Comparison of ENCODE assay signal across 1 cellular context in the genomic region with DNA sequence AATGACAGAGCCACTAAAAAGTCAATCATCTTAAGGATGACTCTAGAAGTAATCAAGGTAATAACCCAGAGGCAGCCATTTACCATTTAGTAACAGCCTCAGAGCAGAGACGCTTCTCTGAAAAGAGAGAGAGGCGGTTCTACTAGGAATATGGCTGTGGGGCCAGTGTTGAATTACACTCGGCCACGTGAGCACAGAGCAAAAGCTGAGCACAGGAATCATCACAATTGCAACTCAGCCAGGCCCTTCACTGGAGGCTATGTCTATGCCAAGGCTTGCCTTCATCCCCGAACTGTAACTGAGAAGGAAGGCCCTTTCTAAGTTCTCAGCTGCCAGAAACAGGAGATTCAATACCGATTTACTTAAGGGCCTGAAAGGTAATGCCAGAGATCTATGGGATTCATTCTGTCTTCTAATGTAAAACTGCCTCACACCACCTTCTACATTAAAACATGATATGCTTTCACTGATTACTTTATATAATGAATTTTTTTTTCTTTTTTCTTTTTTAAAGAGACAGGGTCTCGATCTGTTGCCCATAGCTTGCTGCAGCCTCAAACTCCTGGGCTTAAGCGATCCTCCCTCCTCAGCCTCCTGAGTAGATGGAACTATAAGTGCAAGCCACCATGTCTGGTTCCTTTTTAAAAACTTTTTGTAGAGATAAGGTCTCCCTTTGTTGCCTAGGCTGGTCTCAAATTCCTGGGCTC.
TF ChIP-seq lines count a peak whose summit lies in the region.

No MANE protein-coding gene starts in this region.

TF ChIP-seq in K562, 482 proteins besides CTCF, POLR2A, EP300 and RAD21 (continued from another document and continues in another):
- peak; percentile 84 for TF ChIP-seq ZNF121 (CRISPR knock-in tag; conservative IDR thresholded peaks at IDR 0.05)
- TF ChIP-seq GATA2 (CRISPR knock-in tag; IDR thresholded peaks at IDR 0.05) = no peak
- TF ChIP-seq SRF (CRISPR knock-in tag; IDR thresholded peaks at IDR 0.05) = no peak
- no peak for TF ChIP-seq FOXM1 (IDR thresholded peaks at IDR 0.05; ENCODE audit: low read depth)
- no peak for TF ChIP-seq FOXM1 (CRISPR knock-in tag; IDR thresholded peaks at IDR 0.05; ENCODE audit: low read depth)
- no peak for TF ChIP-seq IRF2 (CRISPR knock-in tag; IDR thresholded peaks at IDR 0.05)
- TF ChIP-seq HDAC3 (IDR thresholded peaks at IDR 0.05; ENCODE audit: borderline replicate concordance, partially characterized antibody) = no peak
- no peak for TF ChIP-seq DDX20 (tag; IDR thresholded peaks at IDR 0.05; ENCODE audit: low read depth)
- no peak for TF ChIP-seq U2AF2 (optimal IDR thresholded peaks at IDR 0.05; ENCODE audit: low read depth, low read length)
- peak; percentile 66; the same call in 1 of the 2 replicates for TF ChIP-seq DMBX1 (CRISPR knock-in tag; IDR thresholded peaks at IDR 0.05; ENCODE audit: borderline replicate concordance)
- TF ChIP-seq ZNF134 (CRISPR knock-in tag; conservative IDR thresholded peaks at IDR 0.05) = no peak
- TF ChIP-seq, protein P1, sequence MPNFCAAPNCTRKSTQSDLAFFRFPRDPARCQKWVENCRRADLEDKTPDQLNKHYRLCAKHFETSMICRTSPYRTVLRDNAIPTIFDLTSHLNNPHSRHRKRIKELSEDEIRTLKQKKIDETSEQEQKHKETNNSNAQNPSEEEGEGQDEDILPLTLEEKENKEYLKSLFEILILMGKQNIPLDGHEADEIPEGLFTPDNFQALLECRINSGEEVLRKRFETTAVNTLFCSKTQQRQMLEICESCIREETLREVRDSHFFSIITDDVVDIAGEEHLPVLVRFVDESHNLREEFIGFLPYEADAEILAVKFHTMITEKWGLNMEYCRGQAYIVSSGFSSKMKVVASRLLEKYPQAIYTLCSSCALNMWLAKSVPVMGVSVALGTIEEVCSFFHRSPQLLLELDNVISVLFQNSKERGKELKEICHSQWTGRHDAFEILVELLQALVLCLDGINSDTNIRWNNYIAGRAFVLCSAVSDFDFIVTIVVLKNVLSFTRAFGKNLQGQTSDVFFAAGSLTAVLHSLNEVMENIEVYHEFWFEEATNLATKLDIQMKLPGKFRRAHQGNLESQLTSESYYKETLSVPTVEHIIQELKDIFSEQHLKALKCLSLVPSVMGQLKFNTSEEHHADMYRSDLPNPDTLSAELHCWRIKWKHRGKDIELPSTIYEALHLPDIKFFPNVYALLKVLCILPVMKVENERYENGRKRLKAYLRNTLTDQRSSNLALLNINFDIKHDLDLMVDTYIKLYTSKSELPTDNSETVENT (CRISPR knock-in tag; IDR thresholded peaks at IDR 0.05) = no peak
- TF ChIP-seq STAT5B (CRISPR knock-in tag; IDR thresholded peaks at IDR 0.05) = no peak
- TF ChIP-seq ZNF384 (IDR thresholded peaks at IDR 0.05; ENCODE audit: low read depth, low read length) = peak; percentile 24; the same call in 1 of the 2 replicates
- 0 out of 2 replicates have a peak, but pooled peaks have one; percentile 8 for TF ChIP-seq CC2D1A (IDR thresholded peaks at IDR 0.05)
- no peak for TF ChIP-seq HDAC8 (tag; IDR thresholded peaks at IDR 0.05)
- no peak for TF ChIP-seq SRSF9 (IDR thresholded peaks at IDR 0.05; ENCODE audit: borderline replicate concordance, low read depth, low read length)
- TF ChIP-seq, protein P2, sequence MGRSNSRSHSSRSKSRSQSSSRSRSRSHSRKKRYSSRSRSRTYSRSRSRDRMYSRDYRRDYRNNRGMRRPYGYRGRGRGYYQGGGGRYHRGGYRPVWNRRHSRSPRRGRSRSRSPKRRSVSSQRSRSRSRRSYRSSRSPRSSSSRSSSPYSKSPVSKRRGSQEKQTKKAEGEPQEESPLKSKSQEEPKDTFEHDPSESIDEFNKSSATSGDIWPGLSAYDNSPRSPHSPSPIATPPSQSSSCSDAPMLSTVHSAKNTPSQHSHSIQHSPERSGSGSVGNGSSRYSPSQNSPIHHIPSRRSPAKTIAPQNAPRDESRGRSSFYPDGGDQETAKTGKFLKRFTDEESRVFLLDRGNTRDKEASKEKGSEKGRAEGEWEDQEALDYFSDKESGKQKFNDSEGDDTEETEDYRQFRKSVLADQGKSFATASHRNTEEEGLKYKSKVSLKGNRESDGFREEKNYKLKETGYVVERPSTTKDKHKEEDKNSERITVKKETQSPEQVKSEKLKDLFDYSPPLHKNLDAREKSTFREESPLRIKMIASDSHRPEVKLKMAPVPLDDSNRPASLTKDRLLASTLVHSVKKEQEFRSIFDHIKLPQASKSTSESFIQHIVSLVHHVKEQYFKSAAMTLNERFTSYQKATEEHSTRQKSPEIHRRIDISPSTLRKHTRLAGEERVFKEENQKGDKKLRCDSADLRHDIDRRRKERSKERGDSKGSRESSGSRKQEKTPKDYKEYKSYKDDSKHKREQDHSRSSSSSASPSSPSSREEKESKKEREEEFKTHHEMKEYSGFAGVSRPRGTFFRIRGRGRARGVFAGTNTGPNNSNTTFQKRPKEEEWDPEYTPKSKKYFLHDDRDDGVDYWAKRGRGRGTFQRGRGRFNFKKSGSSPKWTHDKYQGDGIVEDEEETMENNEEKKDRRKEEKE (IDR thresholded peaks at IDR 0.05; ENCODE audit: borderline replicate concordance in 1 of 2, control insufficient read depth in 1 of 2, low read depth in 2 of 2, low read length in 1 of 2) = no peak
- TF ChIP-seq PPARD (CRISPR knock-in tag; IDR thresholded peaks at IDR 0.05) = no peak
- TF ChIP-seq KLF1 (tag; IDR thresholded peaks at IDR 0.05) = no peak
- TF ChIP-seq, protein P3, sequence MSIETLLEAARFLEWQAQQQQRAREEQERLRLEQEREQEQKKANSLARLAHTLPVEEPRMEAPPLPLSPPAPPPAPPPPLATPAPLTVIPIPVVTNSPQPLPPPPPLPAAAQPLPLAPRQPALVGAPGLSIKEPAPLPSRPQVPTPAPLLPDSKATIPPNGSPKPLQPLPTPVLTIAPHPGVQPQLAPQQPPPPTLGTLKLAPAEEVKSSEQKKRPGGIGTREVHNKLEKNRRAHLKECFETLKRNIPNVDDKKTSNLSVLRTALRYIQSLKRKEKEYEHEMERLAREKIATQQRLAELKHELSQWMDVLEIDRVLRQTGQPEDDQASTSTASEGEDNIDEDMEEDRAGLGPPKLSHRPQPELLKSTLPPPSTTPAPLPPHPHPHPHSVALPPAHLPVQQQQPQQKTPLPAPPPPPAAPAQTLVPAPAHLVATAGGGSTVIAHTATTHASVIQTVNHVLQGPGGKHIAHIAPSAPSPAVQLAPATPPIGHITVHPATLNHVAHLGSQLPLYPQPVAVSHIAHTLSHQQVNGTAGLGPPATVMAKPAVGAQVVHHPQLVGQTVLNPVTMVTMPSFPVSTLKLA (conservative IDR thresholded peaks at IDR 0.05) = peak; percentile 59 to 79
- no peak for TF ChIP-seq MXI1 (IDR thresholded peaks at IDR 0.05; ENCODE audit: low read depth, low read length)
- no peak for TF ChIP-seq LCOR (CRISPR knock-in tag; IDR thresholded peaks at IDR 0.05)
- peak; percentile 25; the same call in 1 of the 2 replicates for TF ChIP-seq TEAD4 (IDR thresholded peaks at IDR 0.05; ENCODE audit: low read length)
- no peak for TF ChIP-seq TEAD4 (CRISPR knock-in tag; IDR thresholded peaks at IDR 0.05; ENCODE audit: borderline replicate concordance)
- TF ChIP-seq HMGN3 (IDR thresholded peaks at IDR 0.05; ENCODE audit: borderline replicate concordance, extremely low read depth, insufficient read length, low read depth, low read length) = no peak
- peak; percentile 36 to 39; a peak in 1 of 4 replicates for TF ChIP-seq MAZ (CRISPR knock-in tag; conservative IDR thresholded peaks at IDR 0.05 in 1 of 2, IDR thresholded peaks at IDR 0.05 in 1 of 2)
- TF ChIP-seq NFYB (IDR thresholded peaks at IDR 0.05; ENCODE audit: extremely low read depth, insufficient read length) = no peak
- TF ChIP-seq ZKSCAN3 (CRISPR knock-in tag; IDR thresholded peaks at IDR 0.05) = no peak
- TF ChIP-seq, protein P4, sequence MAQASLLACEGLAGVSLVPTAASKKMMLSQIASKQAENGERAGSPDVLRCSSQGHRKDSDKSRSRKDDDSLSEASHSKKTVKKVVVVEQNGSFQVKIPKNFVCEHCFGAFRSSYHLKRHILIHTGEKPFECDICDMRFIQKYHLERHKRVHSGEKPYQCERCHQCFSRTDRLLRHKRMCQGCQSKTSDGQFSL (CRISPR knock-in tag; IDR thresholded peaks at IDR 0.05) = no peak
- TF ChIP-seq, protein P4 (tag; IDR thresholded peaks at IDR 0.05) = peak in 1 of 2 experiments; percentile 44; a peak in 1 of 4 replicates
- TF ChIP-seq, protein P5, sequence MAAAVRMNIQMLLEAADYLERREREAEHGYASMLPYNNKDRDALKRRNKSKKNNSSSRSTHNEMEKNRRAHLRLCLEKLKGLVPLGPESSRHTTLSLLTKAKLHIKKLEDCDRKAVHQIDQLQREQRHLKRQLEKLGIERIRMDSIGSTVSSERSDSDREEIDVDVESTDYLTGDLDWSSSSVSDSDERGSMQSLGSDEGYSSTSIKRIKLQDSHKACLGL (CRISPR knock-in tag; IDR thresholded peaks at IDR 0.05; ENCODE audit: borderline replicate concordance, poor library complexity, severe bottlenecking) = no peak
- TF ChIP-seq, protein P6, sequence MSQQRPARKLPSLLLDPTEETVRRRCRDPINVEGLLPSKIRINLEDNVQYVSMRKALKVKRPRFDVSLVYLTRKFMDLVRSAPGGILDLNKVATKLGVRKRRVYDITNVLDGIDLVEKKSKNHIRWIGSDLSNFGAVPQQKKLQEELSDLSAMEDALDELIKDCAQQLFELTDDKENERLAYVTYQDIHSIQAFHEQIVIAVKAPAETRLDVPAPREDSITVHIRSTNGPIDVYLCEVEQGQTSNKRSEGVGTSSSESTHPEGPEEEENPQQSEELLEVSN (IDR thresholded peaks at IDR 0.05; ENCODE audit: borderline replicate concordance in 1 of 2, extremely low read depth in 1 of 2, insufficient read depth in 1 of 2, insufficient read length in 1 of 2, low read depth in 1 of 2, low read length in 1 of 2, poor library complexity in 1 of 2, severe bottlenecking in 1 of 2) = peak in 1 of 2 experiments; percentile 52
- TF ChIP-seq ZFPM2 (CRISPR knock-in tag; IDR thresholded peaks at IDR 0.05) = no peak
- no peak for TF ChIP-seq SREBF1 (IDR thresholded peaks at IDR 0.05; ENCODE audit: borderline replicate concordance, low read depth, low read length)
- no peak for TF ChIP-seq MCM2 (IDR thresholded peaks at IDR 0.05; ENCODE audit: low read depth)
- no peak for TF ChIP-seq KLF13 (tag; IDR thresholded peaks at IDR 0.05; ENCODE audit: borderline replicate concordance, low read depth)
- no peak for TF ChIP-seq KHSRP (IDR thresholded peaks at IDR 0.05)
- TF ChIP-seq, protein P7, sequence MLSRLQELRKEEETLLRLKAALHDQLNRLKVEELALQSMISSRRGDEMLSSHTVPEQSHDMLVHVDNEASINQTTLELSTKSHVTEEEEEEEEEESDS (CRISPR knock-in tag; IDR thresholded peaks at IDR 0.05) = no peak
- TF ChIP-seq CSDE1 (IDR thresholded peaks at IDR 0.05) = no peak
- TF ChIP-seq, protein P8, sequence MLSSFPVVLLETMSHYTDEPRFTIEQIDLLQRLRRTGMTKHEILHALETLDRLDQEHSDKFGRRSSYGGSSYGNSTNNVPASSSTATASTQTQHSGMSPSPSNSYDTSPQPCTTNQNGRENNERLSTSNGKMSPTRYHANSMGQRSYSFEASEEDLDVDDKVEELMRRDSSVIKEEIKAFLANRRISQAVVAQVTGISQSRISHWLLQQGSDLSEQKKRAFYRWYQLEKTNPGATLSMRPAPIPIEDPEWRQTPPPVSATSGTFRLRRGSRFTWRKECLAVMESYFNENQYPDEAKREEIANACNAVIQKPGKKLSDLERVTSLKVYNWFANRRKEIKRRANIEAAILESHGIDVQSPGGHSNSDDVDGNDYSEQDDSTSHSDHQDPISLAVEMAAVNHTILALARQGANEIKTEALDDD (IDR thresholded peaks at IDR 0.05) = 0 out of 2 replicates have a peak, but pooled peaks have one; percentile 33
- TF ChIP-seq TSC22D4 (tag; IDR thresholded peaks at IDR 0.05) = no peak
- no peak for TF ChIP-seq NONO (IDR thresholded peaks at IDR 0.05; ENCODE audit: low read depth in 2 of 2, low read length in 1 of 2)
- peak; percentile 9; the same call in 1 of the 2 replicates for TF ChIP-seq MECOM (CRISPR knock-in tag; IDR thresholded peaks at IDR 0.05)
- TF ChIP-seq SP2 (IDR thresholded peaks at IDR 0.05; ENCODE audit: extremely low read depth, low read depth, low read length, poor library complexity, severe bottlenecking) = no peak
- TF ChIP-seq PHB (CRISPR knock-in tag; IDR thresholded peaks at IDR 0.05) = no peak
- TF ChIP-seq, protein P9, sequence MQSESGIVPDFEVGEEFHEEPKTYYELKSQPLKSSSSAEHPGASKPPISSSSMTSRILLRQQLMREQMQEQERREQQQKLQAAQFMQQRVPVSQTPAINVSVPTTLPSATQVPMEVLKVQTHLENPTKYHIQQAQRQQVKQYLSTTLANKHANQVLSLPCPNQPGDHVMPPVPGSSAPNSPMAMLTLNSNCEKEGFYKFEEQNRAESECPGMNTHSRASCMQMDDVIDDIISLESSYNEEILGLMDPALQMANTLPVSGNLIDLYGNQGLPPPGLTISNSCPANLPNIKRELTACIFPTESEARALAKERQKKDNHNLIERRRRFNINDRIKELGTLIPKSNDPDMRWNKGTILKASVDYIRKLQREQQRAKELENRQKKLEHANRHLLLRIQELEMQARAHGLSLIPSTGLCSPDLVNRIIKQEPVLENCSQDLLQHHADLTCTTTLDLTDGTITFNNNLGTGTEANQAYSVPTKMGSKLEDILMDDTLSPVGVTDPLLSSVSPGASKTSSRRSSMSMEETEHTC (IDR thresholded peaks at IDR 0.05) = no peak
- no peak for TF ChIP-seq CREBBP (IDR thresholded peaks at IDR 0.05; ENCODE audit: low read depth, low read length)
- TF ChIP-seq, protein P10, sequence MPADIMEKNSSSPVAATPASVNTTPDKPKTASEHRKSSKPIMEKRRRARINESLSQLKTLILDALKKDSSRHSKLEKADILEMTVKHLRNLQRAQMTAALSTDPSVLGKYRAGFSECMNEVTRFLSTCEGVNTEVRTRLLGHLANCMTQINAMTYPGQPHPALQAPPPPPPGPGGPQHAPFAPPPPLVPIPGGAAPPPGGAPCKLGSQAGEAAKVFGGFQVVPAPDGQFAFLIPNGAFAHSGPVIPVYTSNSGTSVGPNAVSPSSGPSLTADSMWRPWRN (IDR thresholded peaks at IDR 0.05; ENCODE audit: low read depth) = no peak
- TF ChIP-seq, protein P11, sequence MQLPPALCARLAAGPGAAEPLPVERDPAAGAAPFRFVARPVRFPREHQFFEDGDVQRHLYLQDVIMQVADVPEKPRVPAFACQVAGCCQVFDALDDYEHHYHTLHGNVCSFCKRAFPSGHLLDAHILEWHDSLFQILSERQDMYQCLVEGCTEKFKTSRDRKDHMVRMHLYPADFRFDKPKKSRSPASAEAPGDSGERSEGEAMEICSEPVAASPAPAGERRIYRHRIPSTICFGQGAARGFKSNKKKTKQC (CRISPR knock-in tag; IDR thresholded peaks at IDR 0.05) = peak; percentile 45; the same call in 1 of the 2 replicates
- no peak for TF ChIP-seq SMAD1 (IDR thresholded peaks at IDR 0.05; ENCODE audit: low read depth, low read length, partially characterized antibody)
- no peak for TF ChIP-seq FOXA3 (CRISPR knock-in tag; conservative IDR thresholded peaks at IDR 0.05 in 1 of 2, IDR thresholded peaks at IDR 0.05 in 1 of 2)
- TF ChIP-seq POU5F1 (IDR thresholded peaks at IDR 0.05; ENCODE audit: borderline replicate concordance, low read depth, low read length, partially characterized antibody) = no peak
- peak; percentile 84 for TF ChIP-seq RAD51 (IDR thresholded peaks at IDR 0.05; ENCODE audit: borderline replicate concordance, low read depth)
- no peak for TF ChIP-seq EGR1 (conservative IDR thresholded peaks at IDR 0.05)
- 0 out of 2 replicates have a peak, but pooled peaks have one; percentile 24 for TF ChIP-seq ARID1B (IDR thresholded peaks at IDR 0.05)
